Comparison of ENCODE assay signal across 8 cellular contexts in the genomic region with DNA sequence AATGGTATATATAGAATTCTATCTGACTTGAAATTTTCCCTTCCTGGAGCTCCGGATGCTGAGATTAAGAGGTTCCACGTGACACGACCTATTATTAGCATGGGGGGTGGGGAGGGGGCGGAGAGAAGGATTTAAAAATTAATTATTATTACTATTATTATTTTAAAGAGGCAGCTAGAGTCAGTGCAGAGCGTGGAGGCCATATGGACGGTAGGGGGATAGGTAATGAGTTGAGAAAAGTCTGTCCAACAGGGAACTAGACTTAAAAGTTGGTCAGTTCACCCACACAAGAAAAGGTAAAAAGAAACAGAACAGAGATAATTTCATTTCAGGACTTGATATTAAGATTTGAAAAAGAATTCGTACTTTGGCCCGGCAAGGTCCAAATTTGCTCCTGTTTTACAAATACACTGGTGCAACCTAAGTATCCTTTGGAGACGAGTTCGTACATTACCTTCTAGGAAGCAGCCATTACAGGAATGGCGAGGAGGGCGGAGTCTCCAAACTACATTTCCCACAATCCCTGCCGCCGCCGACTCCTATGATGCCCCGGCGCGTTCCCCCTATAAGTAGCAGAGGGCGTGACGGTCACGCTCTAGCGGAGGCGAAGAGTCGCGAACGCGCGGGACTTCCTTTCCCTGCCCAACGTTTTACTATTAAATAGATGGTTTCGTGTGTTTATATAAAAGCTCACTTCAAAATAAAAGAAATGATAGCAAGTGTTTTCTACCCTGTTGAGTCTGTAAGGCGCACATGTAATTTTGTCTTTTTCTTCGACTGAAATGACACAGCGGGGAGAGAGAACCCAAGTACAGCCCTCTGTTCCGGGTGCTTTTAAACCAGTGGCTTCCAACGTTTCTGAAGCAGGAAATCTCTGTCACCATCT. TPM values are rescaled to one million over a fixed set of nuclear protein-coding genes. Genes with fewer than 3 reads are reported as not detected.
A peak's percentile ranks its signal among the peaks of the same experiment; 100 is the strongest.
DNase-seq lines count a peak whose midpoint lies in the region; ATAC-seq and TF ChIP-seq lines count a peak whose summit lies in the region.

A gene with protein sequence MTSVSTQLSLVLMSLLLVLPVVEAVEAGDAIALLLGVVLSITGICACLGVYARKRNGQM (minus strand): TSS at position 481 of the 886 bp plus-strand sequence. CDS start 976 bp downstream, outside the sequence.

- peaks cover 31% of the 10 kb centered on the region for H3K4me1 Mint-ChIP-seq in activated CD4-positive, alpha-beta T cell treated with anti-CD3 and anti-CD28 coated beads, Interleukin-2, amount 10 ng/mL, durations not matched to agents 7 days and 5 days
- peaks cover 25% of the 10 kb centered on the region for H3K4me1 Mint-ChIP-seq in dendritic cell treated with granulocyte-macrophage colony-stimulating factor and Interleukin-4, amounts not matched to agents 40 ng/mL and 50 ng/mL, for 4 days (ENCODE audit: low read depth)

- H3K36me3 Mint-ChIP-seq in activated CD4-positive, alpha-beta T cell treated with anti-CD3 and anti-CD28 coated beads, Interleukin-2, amount 10 ng/mL, durations not matched to agents 7 days and 5 days (ENCODE audit: low read depth), result peaks cover 7% of the 10 kb centered on the region
- peaks cover 13% of the 10 kb centered on the region for H3K36me3 Mint-ChIP-seq in dendritic cell treated with granulocyte-macrophage colony-stimulating factor and Interleukin-4, amounts not matched to agents 40 ng/mL and 50 ng/mL, for 4 days (ENCODE audit: low read depth)

- H3K4me3 Mint-ChIP-seq in activated CD4-positive, alpha-beta T cell treated with anti-CD3 and anti-CD28 coated beads, Interleukin-2, amount 10 ng/mL, durations not matched to agents 7 days and 5 days, result peak within 1 kb of the TSS; percentile 96
- peak within 1 kb of the TSS; percentile 79 for H3K4me3 Mint-ChIP-seq in dendritic cell treated with granulocyte-macrophage colony-stimulating factor and Interleukin-4, amounts not matched to agents 40 ng/mL and 50 ng/mL, for 4 days

- peak within 1 kb of the TSS; percentile 80 for H3K27ac ChIP-seq in left lung

- peaks cover 0 to 10% of the 10 kb centered on the region in 2 donors for H3K4me1 ChIP-seq in left lung

- DNase-seq in BJ (ENCODE audit: low read depth) (peak; percentile 44), NCI-H69 (lab: John Stamatoyannopoulos, UW) (peak; percentile 97), left lung (peak; percentile 93 to 95)
- peak; percentile 91 for DNase-seq in activated CD4-positive, alpha-beta T cell treated with anti-CD3 and anti-CD28 coated beads, Interleukin-2, amount 10 ng/mL, durations not matched to agents 7 days and 5 days
- DNase-seq in stimulated activated CD4-positive, alpha-beta T cell treated with anti-CD3 and anti-CD28 coated beads, Interleukin-2, amount 100 ng/mL, for 48 hours, result peak; percentile 80 to 82

- no peaks in the 10 kb centered on the region for H3K27me3 Mint-ChIP-seq in activated CD4-positive, alpha-beta T cell treated with anti-CD3 and anti-CD28 coated beads, Interleukin-2, amount 10 ng/mL, durations not matched to agents 7 days and 5 days
- H3K27me3 Mint-ChIP-seq in dendritic cell treated with granulocyte-macrophage colony-stimulating factor and Interleukin-4, amounts not matched to agents 40 ng/mL and 50 ng/mL, for 4 days, result no peaks in the 10 kb centered on the region

- CTCF ChIA-PET in BJ (lab: Yijun Ruan, JAX), result interaction anchor here (0.6 to 0.7 kb wide), 3 partner anchors 12 to 746 kb away, joined by 3 to 6 read pairs (median 3); no protein-coding TSS in a partner anchor
- CTCF ChIA-PET in activated CD4-positive, alpha-beta T cell treated with anti-CD3 and anti-CD28 coated beads, Interleukin-2, amount 10 ng/mL, durations not matched to agents 7 days and 5 days (lab: Charles Lee), result no interaction called here

- POLR2A ChIA-PET in BJ (lab: Charles Lee), result no interaction called here
- POLR2A ChIA-PET in activated CD4-positive, alpha-beta T cell treated with anti-CD3 and anti-CD28 coated beads, Interleukin-2, amount 10 ng/mL, durations not matched to agents 7 days and 5 days (lab: Charles Lee), result interaction anchor here (0.6 kb wide), 1 partner anchor 23 kb away, joined by 3 read pairs; no protein-coding TSS in a partner anchor

- peak; percentile 99 for ATAC-seq in GM19324 (IDR thresholded peaks at IDR 0.05; ENCODE audit: low FRiP score, unreplicated experiment)
- ATAC-seq in HG03469 (IDR thresholded peaks at IDR 0.05; ENCODE audit: unreplicated experiment), result peak; percentile 97
- ATAC-seq in left lung, result peak; percentile 100

- peak within 1 kb of the TSS; percentile 68 for H3K4me3 ChIP-seq in BJ (ENCODE audit: low read depth, low read length)
- peak within 1 kb of the TSS; percentile 58 to 66 for H3K4me3 ChIP-seq in left lung

- no peaks in the 10 kb centered on the region for H3K9me3 ChIP-seq in left lung

- H3K9me3 Mint-ChIP-seq in activated CD4-positive, alpha-beta T cell treated with anti-CD3 and anti-CD28 coated beads, Interleukin-2, amount 10 ng/mL, durations not matched to agents 7 days and 5 days, result peaks cover 5% of the 10 kb centered on the region
- H3K9me3 Mint-ChIP-seq in dendritic cell treated with granulocyte-macrophage colony-stimulating factor and Interleukin-4, amounts not matched to agents 40 ng/mL and 50 ng/mL, for 4 days, result no peaks in the 10 kb centered on the region

- H3K27me3 ChIP-seq in BJ (ENCODE audit: control insufficient read depth, insufficient read depth, low read length) (no peaks in the 10 kb centered on the region), left lung (no peaks in the 10 kb centered on the region)

- peak within 1 kb of the TSS; percentile 96 for H3K27ac Mint-ChIP-seq in activated CD4-positive, alpha-beta T cell treated with anti-CD3 and anti-CD28 coated beads, Interleukin-2, amount 10 ng/mL, durations not matched to agents 7 days and 5 days
- peak within 1 kb of the TSS; percentile 90 for H3K27ac Mint-ChIP-seq in dendritic cell treated with granulocyte-macrophage colony-stimulating factor and Interleukin-4, amounts not matched to agents 40 ng/mL and 50 ng/mL, for 4 days

- intact Hi-C loops in dendritic cell treated with granulocyte-macrophage colony-stimulating factor and Interleukin-4, amounts not matched to agents 40 ng/mL and 50 ng/mL, for 4 days (cut with micrococcal nuclease), result loop anchor here (2.0 to 10.0 kb wide), 3 partner anchors 180 to 664 kb away; a partner anchor contains a TSS
- intact Hi-C loops in left lung (cut with DNase I), result no loop called here

- TF ChIP-seq CTCF in BJ (IDR thresholded peaks at IDR 0.05; ENCODE audit: insufficient read depth, low read depth, low read length) (no peak), left lung (IDR thresholded peaks at IDR 0.05) (no peak)

- no peaks in the 10 kb centered on the region; the same call in 1 of the 2 replicates for H3K36me3 ChIP-seq in BJ (ENCODE audit: control insufficient read depth, insufficient read depth, low read length)
- H3K36me3 ChIP-seq in left lung, result peaks cover 0 to 9% of the 10 kb centered on the region in 2 donors

RNA-seq across cellular contexts. Expression of the gene that starts here (rescaled TPM):
- polyA plus RNA-seq in BJ (2011; rRNA removed), result 28.4 and 58.4 TPM in 2 replicates
- polyA minus RNA-seq in BJ (2011; rRNA and poly(A)+ RNA removed), result 6.4 and 6.5 TPM in 2 replicates
- 10 to 100 TPM; 15.5 to 23.0 TPM for total RNA-seq in activated CD4-positive, alpha-beta T cell treated with anti-CD3 and anti-CD28 coated beads, Interleukin-2, amount 10 ng/mL, durations not matched to agents 7 days and 5 days
- 10 to 100 TPM; 50.8 to 56.2 TPM for total RNA-seq in left lung

Comparison
In these comparisons a context has a peak if more than half of its experiments do, and no peak if none do; other contexts are left out.
1. Peak in every context shown above with its lines: DNase-seq, ATAC-seq, H3K4me3 ChIP-seq and H3K27ac ChIP-seq.
2. DNase-seq: peak in every context shown above with its lines; median percentile 97 in NCI-H69; 94 in left lung; 91 in activated CD4-positive, alpha-beta T cell treated with anti-CD3 and anti-CD28 coated beads, Interleukin-2, amount 10 ng/mL, durations not matched to agents 7 days and 5 days; 81 in stimulated activated CD4-positive, alpha-beta T cell treated with anti-CD3 and anti-CD28 coated beads, Interleukin-2, amount 100 ng/mL, for 48 hours; 44 in BJ.